Comparison of ENCODE assay signal across 11 cellular contexts in the genomic region with DNA sequence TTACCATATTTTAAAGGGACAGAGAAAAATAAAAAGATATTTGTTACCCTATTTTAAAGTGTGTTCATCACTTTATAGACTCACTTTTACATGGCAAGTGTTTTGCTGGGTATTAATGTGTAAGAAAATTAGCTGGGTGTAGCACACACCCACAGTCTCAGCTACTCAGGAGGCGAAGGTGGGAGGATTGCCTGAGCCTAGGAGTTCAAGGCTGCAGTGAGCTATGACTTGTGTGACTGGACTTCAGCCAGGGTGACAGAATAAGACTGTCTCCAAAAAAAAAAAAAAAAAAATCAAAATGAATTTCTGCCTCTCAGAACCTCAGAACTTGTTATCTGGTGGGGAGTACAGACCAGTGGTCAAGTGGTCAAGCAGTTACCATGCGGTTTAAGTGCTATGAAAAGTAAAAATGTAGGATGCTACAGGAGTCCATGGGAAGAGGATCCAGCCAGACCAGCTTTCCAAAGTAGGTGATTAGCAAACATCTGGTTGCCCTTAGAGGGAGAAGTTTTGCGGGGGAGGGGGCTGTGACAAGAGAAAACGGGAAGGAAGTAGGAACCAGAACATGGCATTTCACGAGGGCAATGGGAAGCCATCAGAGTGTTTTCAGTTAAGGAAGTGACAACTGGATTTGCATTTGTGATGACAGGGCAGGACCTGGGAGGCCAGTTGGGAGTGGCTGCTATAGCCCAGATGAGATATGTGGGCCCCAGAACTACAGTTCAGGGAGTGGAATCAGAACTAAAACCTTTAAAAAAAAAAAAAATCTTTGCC. TPM values are rescaled to one million over a fixed set of nuclear protein-coding genes. Genes with fewer than 3 reads are reported as not detected.
DNase-seq lines count a peak whose midpoint lies in the region; ATAC-seq and TF ChIP-seq lines count a peak whose summit lies in the region.
"Had no signal": no experiment of that assay in that cellular context is flagged by ENCODE, and none has a peak within 500 bp of the region (broad histone marks: within the 10 kb centered on the region; RNA-seq: fewer than 3 reads in every experiment).

No MANE protein-coding gene starts in this region.

- H3K4me3 Mint-ChIP-seq in MCF 10A (ENCODE audit: unreplicated experiment) = no peak overlapping the region

- in situ Hi-C loops in mammary epithelial cell (cut with MboI; ENCODE audit: low sequenced_read_pairs in 2 of 2) = loop anchor here in 1 of 2 donors (25.0 kb wide), 1 partner anchor 623 kb away; no protein-coding TSS in a partner anchor

- H3K36me3 Mint-ChIP-seq in MCF 10A (ENCODE audit: insufficient read depth, unreplicated experiment) = peaks cover 30% of the 10 kb centered on the region

- no peak overlapping the region for H3K27ac ChIP-seq in mammary epithelial cell (ENCODE audit: insufficient read depth, low read depth, low read length)
- H3K27ac ChIP-seq: ovary, RWPE1 had no signal

- no peak for TF ChIP-seq CTCF in MCF 10A (IDR thresholded peaks at IDR 0.05; ENCODE audit: unreplicated experiment)
- TF ChIP-seq CTCF in mammary epithelial cell (conservative IDR thresholded peaks at IDR 0.05 in 1 of 2, IDR thresholded peaks at IDR 0.05 in 1 of 2; ENCODE audit: extremely low read depth in 1 of 2, insufficient read depth in 1 of 2, low read depth in 1 of 2, low read length in 2 of 2) = no peak

- H3K27ac Mint-ChIP-seq in MCF 10A (ENCODE audit: low read depth, unreplicated experiment) = peak overlapping the region; percentile 57

- H4K20me1 ChIP-seq in mammary epithelial cell (ENCODE audit: insufficient read depth, low read length) = no peaks in the 10 kb centered on the region

- peaks cover 11% of the 10 kb centered on the region for H3K4me1 Mint-ChIP-seq in MCF 10A (ENCODE audit: insufficient read depth, unreplicated experiment)

- no peak overlapping the region for H2AFZ ChIP-seq in mammary epithelial cell (ENCODE audit: low read depth, low read length)

- H3K4me2 ChIP-seq in mammary epithelial cell (ENCODE audit: insufficient read depth, low read depth, low read length) = no peak overlapping the region

- H3K4me3 ChIP-seq in mammary epithelial cell (replicated peaks in 1 of 3; ENCODE audit: insufficient read depth in 1 of 3, low read depth in 2 of 3, low read length in 3 of 3) = no peak overlapping the region
- H3K4me3 ChIP-seq: ovary had no signal

- peak; percentile 78 for ATAC-seq in esophagus mucosa
- no peak for ATAC-seq in HG02885 (IDR thresholded peaks at IDR 0.05; ENCODE audit: poor library complexity, unreplicated experiment)
- ATAC-seq in GM19351 (IDR thresholded peaks at IDR 0.05; ENCODE audit: unreplicated experiment) = no peak

- no peaks in the 10 kb centered on the region for H3K4me1 ChIP-seq in mammary epithelial cell (ENCODE audit: insufficient read depth, low read length)

- intact Hi-C loops in MCF 10A (cut with micrococcal nuclease) (no loop called here), mammary epithelial cell (cut with micrococcal nuclease) (no loop called here)

- POLR2A ChIA-PET in MCF 10A (lab: Yijun Ruan, JAX) = interaction anchor here (0.6 to 2.0 kb wide), 3 partner anchors 13 to 250 kb away, joined by 5 to 9 read pairs (median 7); no protein-coding TSS in a partner anchor

- no peak overlapping the region for H3K9ac ChIP-seq in mammary epithelial cell (ENCODE audit: insufficient read depth, low read length)

- peaks cover 19% of the 10 kb centered on the region for H3K27me3 Mint-ChIP-seq in MCF 10A (ENCODE audit: insufficient read depth, unreplicated experiment)

- no peaks in the 10 kb centered on the region for H3K79me2 ChIP-seq in mammary epithelial cell (ENCODE audit: insufficient read depth, low read length)

- dilution Hi-C loops in mammary epithelial cell (cut with HindIII; ENCODE audit: low sequenced_read_pairs) = no loop called here

- CTCF ChIA-PET in MCF 10A (lab: Yijun Ruan, JAX) = interaction anchor here (0.6 to 2.0 kb wide), 3 partner anchors 14 to 774 kb away, joined by 3 to 7 read pairs (median 7); a partner anchor contains a TSS
- CTCF ChIA-PET in mammary epithelial cell (lab: Charles Lee; ENCODE audit: low non-redundant PET) = no interaction called here

- peaks cover 10% of the 10 kb centered on the region for H3K36me3 ChIP-seq in mammary epithelial cell (ENCODE audit: insufficient read depth, low read length)
- H3K36me3 ChIP-seq: ovary had no signal

- BruUV-seq in MCF 10A (replicated peaks; lab: Mats Ljungman, UMichigan) (no TSS peak), mammary epithelial cell (replicated peaks; lab: Mats Ljungman, UMichigan) (no TSS peak)

- H3K27me3 ChIP-seq in mammary epithelial cell (ENCODE audit: insufficient read depth, low read length) = peaks cover 4% of the 10 kb centered on the region
- H3K27me3 ChIP-seq: ovary had no signal

- WGBS in mammary epithelial cell (ENCODE audit: low coverage, missing lambda C conversion rate) = 98% methylated on average over 4 of the region's 5 CpGs

- no peak for DNase-seq in MCF 10A (ENCODE audit: unreplicated experiment)
- no peak for DNase-seq in mammary epithelial cell
- peak; percentile 36 for DNase-seq in midbrain (lab: John Stamatoyannopoulos, UW)
- DNase-seq in ureter (ENCODE audit: low spot score) = peak; percentile 53
- DNase-seq in stimulated activated CD4-positive, alpha-beta T cell treated with anti-CD3 and anti-CD28 coated beads, Interleukin-4, amount 100 ng/mL, for 24 hours = no peak
- DNase-seq: MM.1S had no signal

- H3K9me3 ChIP-seq in mammary epithelial cell (replicated peaks; ENCODE audit: insufficient read depth, low read length) = no peaks in the 10 kb centered on the region
- H3K9me3 ChIP-seq: ovary had no signal

- H3K9me3 Mint-ChIP-seq in MCF 10A (ENCODE audit: unreplicated experiment) = no peaks in the 10 kb centered on the region

RNA-seq across cellular contexts. Expression of a gene that starts 13.9 kb away (rescaled TPM):
- 22.0 and 23.2 TPM in 2 replicates for total RNA-seq in MCF 10A (2022)
- total RNA-seq in mammary epithelial cell = 10 to 100 TPM; 19.9 to 32.2 TPM
- 13.1 TPM for polyA plus RNA-seq in mammary epithelial cell
- 4.2 TPM for polyA minus RNA-seq in mammary epithelial cell
- 10.3 TPM for total RNA-seq in esophagus mucosa
- total RNA-seq in ureter = 21.9 TPM

RNA-seq across cellular contexts. Expression of a gene that starts 26.8 kb away (rescaled TPM):
- total RNA-seq in MCF 10A (2022) (10.5 and 13.3 TPM in 2 replicates), mammary epithelial cell (10 to 100 TPM; 18.7 to 23.8 TPM), esophagus mucosa (14.5 TPM), ureter (26.1 TPM)
- polyA plus RNA-seq in mammary epithelial cell = 17.3 TPM
- polyA minus RNA-seq in mammary epithelial cell = 17.6 TPM

Comparison
In these comparisons a context has a peak if more than half of its experiments do, and no peak if none do; other contexts are left out.
1. DNase-seq: peak in midbrain (single experiment) and ureter (single experiment); none in MCF 10A (single experiment), mammary epithelial cell (single experiment) and stimulated activated CD4-positive, alpha-beta T cell treated with anti-CD3 and anti-CD28 coated beads, Interleukin-4, amount 100 ng/mL, for 24 hours (single experiment).